Comparison of ENCODE assay signal across 9 cellular contexts in the genomic region with DNA sequence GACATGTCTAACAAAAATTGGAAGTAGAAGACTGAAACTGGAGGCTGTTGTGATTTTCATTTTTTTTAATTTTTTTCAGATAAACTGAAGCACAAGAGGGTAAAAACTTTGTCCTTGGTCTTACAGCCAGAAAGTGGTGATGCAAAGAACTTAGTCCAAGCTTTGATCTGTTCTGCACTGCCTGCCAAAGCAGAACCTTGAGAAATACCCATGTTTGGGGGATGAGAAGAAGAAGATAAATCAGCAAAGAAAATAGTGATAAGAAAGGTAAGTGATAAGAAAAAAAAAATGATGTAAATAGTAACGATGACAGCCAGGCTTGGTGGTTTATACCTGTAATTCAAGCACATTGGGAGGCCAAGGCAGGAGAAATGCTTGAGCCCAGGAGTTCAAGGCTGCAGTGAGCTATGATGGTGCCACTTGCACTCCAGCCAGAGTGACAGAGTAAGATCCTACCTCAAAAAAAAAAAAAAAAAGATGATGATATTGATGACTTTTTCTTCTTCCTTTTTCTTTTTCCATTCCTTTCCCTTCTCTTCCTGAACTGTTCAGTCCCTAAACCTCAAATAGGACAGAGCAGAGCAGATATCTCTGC. TPM values are rescaled to one million over a fixed set of nuclear protein-coding genes. Genes with fewer than 3 reads are reported as not detected.
"Had no signal": no experiment of that assay in that cellular context is flagged by ENCODE, and none has a peak within 500 bp of the region (broad histone marks: within the 10 kb centered on the region; RNA-seq: fewer than 3 reads in every experiment).

No MANE protein-coding gene starts in this region.

- DNase-seq: IMR-90, KBM-7, KG1 had no signal

- ATAC-seq: HepG2, K562 had no signal

- H3K4me2 ChIP-seq: KMS-11 had no signal

- H3K4me3 ChIP-seq: K562 had no signal

- H3K9ac ChIP-seq: KMS-11 had no signal

- H3K27ac ChIP-seq: HL-60, KMS-11 had no signal

RNA-seq across cellular contexts. Expression of a gene that starts 14.6 kb away (rescaled TPM):
- total RNA-seq: HT1080 had no signal
- polyA plus RNA-seq: IgD-negative memory B cell had no signal
